Comparison of ENCODE assay signal across 30 cellular contexts in the genomic region with DNA sequence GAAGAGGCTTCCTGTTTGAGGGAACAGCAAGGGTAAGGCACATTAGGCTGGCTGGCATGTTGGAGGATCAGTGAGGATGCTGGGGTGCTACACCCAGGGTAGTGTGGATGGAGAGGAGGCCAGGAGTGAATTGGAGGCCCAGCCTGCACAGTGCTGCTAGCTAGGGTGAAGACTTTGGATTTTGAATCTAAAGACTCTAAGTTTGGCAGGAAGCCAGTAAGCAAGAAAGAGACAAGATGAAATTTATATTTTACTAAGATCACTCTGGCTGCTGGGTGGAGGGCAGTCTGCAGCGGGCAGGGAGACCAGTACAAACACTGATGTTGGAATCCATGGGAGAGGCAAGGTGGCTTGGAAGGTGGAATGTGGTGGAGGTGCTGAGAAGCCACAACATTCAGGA. TPM values are rescaled to one million over a fixed set of nuclear protein-coding genes. Genes with fewer than 3 reads are reported as not detected.
DNase-seq lines count a peak whose midpoint lies in the region; ATAC-seq, FAIRE-seq and TF ChIP-seq lines count a peak whose summit lies in the region.
"Had no signal": no experiment of that assay in that cellular context is flagged by ENCODE, and none has a peak within 500 bp of the region (broad histone marks: within the 10 kb centered on the region; RNA-seq: fewer than 3 reads in every experiment).

No MANE protein-coding gene starts in this region.

- H4K20me1 ChIP-seq in neural cell (ENCODE audit: insufficient read depth), result no peaks in the 10 kb centered on the region
- H4K20me1 ChIP-seq: BLaER1 had no signal

- intact Hi-C loops in right cardiac atrium (cut with DNase I), result loop anchor here in 1 of 4 donors (5.0 kb wide), 1 partner anchor 38 kb away; no protein-coding TSS in a partner anchor
- intact Hi-C loops in Right ventricle myocardium superior (cut with DNase I), result no loop called here
- intact Hi-C loops in psoas muscle (cut with DNase I), result loop anchor here (5.0 to 10.0 kb wide), 2 partner anchors 148 to 216 kb away; no protein-coding TSS in a partner anchor

- H2AFZ ChIP-seq in neural cell (ENCODE audit: low read depth, low read length), result no peak overlapping the region

- DNase-seq in right cardiac atrium (no peak), Right ventricle myocardium superior (no peak), endodermal cell (peak; percentile 28), EL (no peak), psoas muscle (no peak), GM19239 (ENCODE audit: insufficient read length, low spot score) (no peak)
- DNase-seq: activated CD4-positive, alpha-beta T cell treated with anti-CD3 and anti-CD28 coated beads for 4 hours; activated T-cell treated with anti-CD3 and anti-CD28 coated beads, Interleukin-2, amount 50 U/mL, for 72 hours; anterior cingulate cortex; COR-L47; dermis blood vessel endothelial cell; DMS79 treated with DMSO at 0.1 percent for 48 hours; Karpas-422; midbrain; NCI-H2171 treated with DMSO at 0.1 percent for 48 hours; NCI-H524 treated with DMSO at 0.1 percent for 48 hours; NK-92 treated with Interleukin-12 subunit alpha and Interleukin-12 subunit beta, amount 100 ng/mL, for 24 hours; SJCRH30; T-cell; upper lobe of right lung had no signal

- H3K9me3 Mint-ChIP-seq in endodermal cell, result peaks cover 17% of the 10 kb centered on the region
- H3K9me3 Mint-ChIP-seq: activated T-cell treated with anti-CD3 and anti-CD28 coated beads, Interleukin-2, amount 50 U/mL, for 72 hours; natural killer cell treated with Interleukin-12 subunit alpha and Interleukin-12 subunit beta and Interleukin-15 and Interleukin-18, amount 100 ng/mL, for 72 hours had no signal

- H3K36me3 ChIP-seq in endodermal cell (ENCODE audit: control insufficient read depth, insufficient read depth, low read length) (peaks cover 10% of the 10 kb centered on the region), neural cell (ENCODE audit: insufficient read depth, low read length) (peaks cover 3% of the 10 kb centered on the region), psoas muscle (ENCODE audit: insufficient read depth in 1 of 2, low read depth in 1 of 2) (no peaks in the 10 kb centered on the region)
- H3K36me3 ChIP-seq: BLaER1, cardiac muscle cell, Peyer's patch, upper lobe of right lung had no signal

- H3K9ac ChIP-seq in endodermal cell (ENCODE audit: extremely low read depth, low read length, poor library complexity, severe bottlenecking) (no peak overlapping the region), neural cell (ENCODE audit: low read length) (peak overlapping the region; percentile 43)
- H3K9ac ChIP-seq: BLaER1 had no signal

- H3K79me2 ChIP-seq in neural cell (replicated peaks; ENCODE audit: insufficient read depth, low read length), result no peaks in the 10 kb centered on the region

- no peaks in the 10 kb centered on the region for H3K27me3 ChIP-seq in right cardiac atrium (ENCODE audit: control insufficient read depth, insufficient read depth)
- H3K27me3 ChIP-seq in endodermal cell (ENCODE audit: control insufficient read depth, insufficient read depth, low read length, poor library complexity, severe bottlenecking), result no peaks in the 10 kb centered on the region
- no peaks in the 10 kb centered on the region for H3K27me3 ChIP-seq in neural cell (ENCODE audit: insufficient read depth, low read depth, low read length)
- peaks cover 0 to 5% (median 0%) of the 10 kb centered on the region in 3 donors for H3K27me3 ChIP-seq in psoas muscle (ENCODE audit: insufficient read depth in 3 of 3, low read length in 2 of 3)
- H3K27me3 ChIP-seq: BLaER1, cardiac muscle cell, Peyer's patch, SJCRH30, upper lobe of right lung had no signal

- H3K4me3 Mint-ChIP-seq in endodermal cell, result no peak overlapping the region
- H3K4me3 Mint-ChIP-seq: activated T-cell treated with anti-CD3 and anti-CD28 coated beads, Interleukin-2, amount 50 U/mL, for 72 hours; natural killer cell treated with Interleukin-12 subunit alpha and Interleukin-12 subunit beta and Interleukin-15 and Interleukin-18, amount 100 ng/mL, for 72 hours; T-cell had no signal

- no peak for TF ChIP-seq RAD21 in neural cell (conservative IDR thresholded peaks at IDR 0.05)

- H3K27ac ChIP-seq in right cardiac atrium (ENCODE audit: low read length) (peak overlapping the region; percentile 18), endodermal cell (ENCODE audit: low read depth, low read length) (no peak overlapping the region), neural cell (ENCODE audit: low read length) (peak overlapping the region; percentile 88), psoas muscle (no peak overlapping the region)
- H3K27ac ChIP-seq: BLaER1, cardiac muscle cell, SJCRH30, upper lobe of right lung had no signal

- peaks cover 7% of the 10 kb centered on the region for H3F3A ChIP-seq in neural cell (ENCODE audit: insufficient read depth, low read length, poor library complexity, severe bottlenecking)

- no peak for TF ChIP-seq EP300 in neural cell (conservative IDR thresholded peaks at IDR 0.05; ENCODE audit: poor library complexity, severe bottlenecking)

- TF ChIP-seq CTCF in endodermal cell (conservative IDR thresholded peaks at IDR 0.05) (no peak), neural cell (IDR thresholded peaks at IDR 0.05; ENCODE audit: poor library complexity, severe bottlenecking) (no peak), psoas muscle (IDR thresholded peaks at IDR 0.05) (no peak)

- no peak overlapping the region for H3K4me2 ChIP-seq in neural cell (ENCODE audit: low read length)
- H3K4me2 ChIP-seq: BLaER1 had no signal

- H3K4me1 Mint-ChIP-seq in endodermal cell, result peaks cover 15% of the 10 kb centered on the region

- H3K9me2 ChIP-seq in neural cell (ENCODE audit: insufficient read depth, low read length), result no peaks in the 10 kb centered on the region

- peaks cover 14% of the 10 kb centered on the region for H3K27me3 Mint-ChIP-seq in endodermal cell (ENCODE audit: insufficient read depth)
- H3K27me3 Mint-ChIP-seq: progenitor cell of endocrine pancreas, T-cell had no signal

- peaks cover 14% of the 10 kb centered on the region for H3K36me3 Mint-ChIP-seq in endodermal cell (ENCODE audit: low read depth)
- H3K36me3 Mint-ChIP-seq: natural killer cell treated with Interleukin-12 subunit alpha and Interleukin-12 subunit beta and Interleukin-15 and Interleukin-18, amount 100 ng/mL, for 72 hours had no signal

- H3K4me1 ChIP-seq in right cardiac atrium (ENCODE audit: control insufficient read depth, insufficient read depth, low read length) (peaks cover 29% of the 10 kb centered on the region), endodermal cell (ENCODE audit: control insufficient read depth, insufficient read depth, low read length) (peaks cover 8% of the 10 kb centered on the region), psoas muscle (no peaks in the 10 kb centered on the region)

- FAIRE-seq in GM19239 (lab: Jason Lieb, UNC), result no peak
- FAIRE-seq: endothelial cell of umbilical vein had no signal

- WGBS in right cardiac atrium, result 96% methylated on average over 1 of the region's 1 CpG
- WGBS in endodermal cell (ENCODE audit: insufficient coverage in 1 of 2, insufficient read length in 1 of 2), 2 experiments, result 83 to 86% methylated on average over 1 of the region's 1 CpG
- 100% methylated on average over 1 of the region's 1 CpG for WGBS in psoas muscle, 3 donors

- H3K9me3 ChIP-seq in right cardiac atrium (ENCODE audit: control insufficient read depth, low read length), result no peaks in the 10 kb centered on the region
- peaks cover 18% of the 10 kb centered on the region for H3K9me3 ChIP-seq in endodermal cell (ENCODE audit: control insufficient read depth, low read length)
- H3K9me3 ChIP-seq in neural cell (ENCODE audit: low read length), result no peaks in the 10 kb centered on the region
- H3K9me3 ChIP-seq in psoas muscle, result no peaks in the 10 kb centered on the region
- H3K9me3 ChIP-seq: BLaER1, Peyer's patch, upper lobe of right lung had no signal

- ATAC-seq in right cardiac atrium (no peak), Right ventricle myocardium superior (ENCODE audit: poor library complexity) (no peak), GM21528 (IDR thresholded peaks at IDR 0.05; ENCODE audit: low FRiP score, unreplicated experiment) (no peak), psoas muscle (no peak)
- ATAC-seq: activated naive CD4-positive, alpha-beta T cell treated with anti-CD3 and anti-CD28 coated beads, Interleukin-2, amount 50 U/mL, for 72 hours; activated T-cell treated with anti-CD3 and anti-CD28 coated beads, Interleukin-2, amount 50 U/mL, for 72 hours; natural killer cell treated with Interleukin-12 subunit alpha and Interleukin-12 subunit beta and Interleukin-15 and Interleukin-18, amount 100 ng/mL, for 72 hours; T-cell; upper lobe of right lung had no signal

- H3K27ac Mint-ChIP-seq in endodermal cell, result no peak overlapping the region
- H3K27ac Mint-ChIP-seq: activated naive CD4-positive, alpha-beta T cell treated with anti-CD3 and anti-CD28 coated beads, Interleukin-2, amount 50 U/mL, for 72 hours; activated T-cell treated with anti-CD3 and anti-CD28 coated beads, Interleukin-2, amount 50 U/mL, for 72 hours; natural killer cell treated with Interleukin-12 subunit alpha and Interleukin-12 subunit beta and Interleukin-15 and Interleukin-18, amount 100 ng/mL, for 72 hours; progenitor cell of endocrine pancreas; T-cell had no signal

- H3K4me3 ChIP-seq in right cardiac atrium (ENCODE audit: low read length) (no peak overlapping the region), endodermal cell (ENCODE audit: low read length) (no peak overlapping the region), neural cell (ENCODE audit: low read length) (peak overlapping the region; percentile 18), psoas muscle (no peak overlapping the region)
- H3K4me3 ChIP-seq: BLaER1, cardiac muscle cell, Peyer's patch, SJCRH30, skin epidermis, upper lobe of right lung had no signal

TF ChIP-seq in neural cell, 6 proteins besides CTCF, POLR2A, EP300 and RAD21:
- TF ChIP-seq MXI1 (conservative IDR thresholded peaks at IDR 0.05; ENCODE audit: poor library complexity, severe bottlenecking) (no peak), POLR2AphosphoS5 (IDR thresholded peaks at IDR 0.05) (no peak), SMC3 (conservative IDR thresholded peaks at IDR 0.05; ENCODE audit: poor library complexity) (no peak), TAF1 (IDR thresholded peaks at IDR 0.05; ENCODE audit: low read depth) (no peak)

RNA-seq across cellular contexts. Expression of gene TSPAN18, which starts 43.6 kb away (rescaled TPM):
- total RNA-seq in right cardiac atrium (100 to 1,000 TPM; 158 to 236 (median 207) TPM), Right ventricle myocardium superior (99.7 TPM), endodermal cell (10 to 100 TPM; 28.0 to 28.7 TPM), psoas muscle (10 to 100 TPM in 1 of 4 donors, 1 to 10 TPM in 3; 8.0 to 21.7 (median 9.2) TPM)
- polyA plus RNA-seq in right cardiac atrium (120 TPM), neural cell (8.4 and 9.4 TPM in 2 replicates), psoas muscle (1 to 10 TPM; 5.2 to 5.8 (median 5.3) TPM)
- 96.1 TPM for polyA plus RNA-seq in endodermal cell (2013, experiment 1 of 2)
- polyA plus RNA-seq in endodermal cell (2013, experiment 2 of 2), result 74.6 TPM
- polyA minus RNA-seq in neural cell, result 23.4 and 26.5 TPM in 2 replicates

Comparison
In these comparisons a context has a peak if more than half of its experiments do, and no peak if none do; other contexts are left out.
1. H3K27ac ChIP-seq: peak in right cardiac atrium (single experiment) and neural cell (single experiment); none in endodermal cell (single experiment) and psoas muscle (single experiment).